ENCODE assay signal across 11 cellular contexts in genomic region chr3:126389792-126390142, GRCh38. TPM values are rescaled to one million over a fixed set of nuclear protein-coding genes. Genes with fewer than 3 reads are reported as not detected.
DNase-seq lines count a peak whose midpoint lies in the region; ATAC-seq and TF ChIP-seq lines count a peak whose summit lies in the region.
"Had no signal": no experiment of that assay in that cellular context is flagged by ENCODE, and none has a peak within 500 bp of the region (broad histone marks: within the 10 kb centered on the region; RNA-seq: fewer than 3 reads in every experiment).

No MANE protein-coding gene starts in this region.

- H3K9me3 ChIP-seq in HUES6 (ENCODE audit: control insufficient read depth, insufficient read depth, low read depth, low read length) (no peaks in the 10 kb centered on the region), right lobe of liver (no peaks in the 10 kb centered on the region), stomach (no peaks in the 10 kb centered on the region)
- H3K9me3 ChIP-seq: pancreas had no signal

- H3K36me3 ChIP-seq in HUES6 (ENCODE audit: control insufficient read depth, insufficient read depth, low read length) (no peaks in the 10 kb centered on the region), right lobe of liver (no peaks in the 10 kb centered on the region), stomach (no peaks in the 10 kb centered on the region)
- H3K36me3 ChIP-seq: pancreas had no signal

- peaks cover 15% of the 10 kb centered on the region for H3K4me1 Mint-ChIP-seq in activated B cell treated with CpG ODN at 0.5 μM for 24 hours

- peak overlapping the region; percentile 39; the same call in 1 of the 2 replicates for H3K4me3 ChIP-seq in HUES6 (ENCODE audit: low read depth, low read length)
- peak overlapping the region in 1 of 3 donors; percentile 32 for H3K4me3 ChIP-seq in right lobe of liver
- H3K4me3 ChIP-seq in stomach = peak overlapping the region in 1 of 4 donors; percentile 37

- WGBS in right lobe of liver (ENCODE audit: insufficient coverage, low coverage, low lambda C conversion rate, missing lambda C conversion rate) = 13% methylated on average over 5 of the region's 17 CpGs
- 57 to 68% (median 61%) methylated on average over 17 of the region's 17 CpGs for WGBS in stomach, 5 donors

- CTCF ChIA-PET in activated B cell treated with CpG ODN at 0.5 μM for 24 hours (lab: Charles Lee) = interaction anchor here (1.3 kb wide), 1 partner anchor 39 kb away, joined by 3 read pairs; no protein-coding TSS in a partner anchor

- H3K4me1 ChIP-seq in HUES6 (ENCODE audit: control insufficient read depth, insufficient read depth, low read length) (peaks cover 8% of the 10 kb centered on the region), right lobe of liver (peaks cover 0 to 6% (median 3%) of the 10 kb centered on the region in 4 donors), stomach (peaks cover 14 to 22% (median 19%) of the 10 kb centered on the region in 4 donors)

- no peak for TF ChIP-seq EP300 in stomach (IDR thresholded peaks at IDR 0.05)

- H3K4me3 Mint-ChIP-seq in activated B cell treated with CpG ODN at 0.5 μM for 24 hours = peak overlapping the region; percentile 53

- intact Hi-C loops in activated B cell treated with CpG ODN at 0.5 μM for 24 hours (cut with micrococcal nuclease) (loop anchor here (1.0 to 5.0 kb wide), 4 partner anchors 32 to 622 kb away; partner anchors contain the start of gene KLF15), right lobe of liver (cut with DNase I) (loop anchor here in 1 of 2 donors (10.0 kb wide), 2 partner anchors 135 to 255 kb away; no protein-coding TSS in a partner anchor), stomach (cut with DNase I; ENCODE audit: low total_unique reads) (loop anchor here (5.0 to 10.0 kb wide), 2 partner anchors 132 to 265 kb away; no protein-coding TSS in a partner anchor)

- DNase-seq in activated B cell treated with CpG ODN at 0.5 μM for 24 hours (no peak), right lobe of liver (peak in 1 of 3 donors; percentile 55), stomach (peak; percentile 24), HCEC 1CT (no peak)

- H3K27ac ChIP-seq in HUES6 (ENCODE audit: low read depth, low read length) (no peak overlapping the region), right lobe of liver (peak overlapping the region in 2 of 3 donors; percentile 93 to 96), stomach (peak overlapping the region in 1 of 5 donors; percentile 90)

- peaks cover 46% of the 10 kb centered on the region for H3K27me3 Mint-ChIP-seq in activated B cell treated with CpG ODN at 0.5 μM for 24 hours

- H3K27ac Mint-ChIP-seq in activated B cell treated with CpG ODN at 0.5 μM for 24 hours = no peak overlapping the region

- no peak for TF ChIP-seq CTCF in activated B cell treated with CpG ODN at 0.5 μM for 24 hours (IDR thresholded peaks at IDR 0.05)
- TF ChIP-seq CTCF in right lobe of liver (IDR thresholded peaks at IDR 0.05) = no peak
- TF ChIP-seq CTCF in stomach (IDR thresholded peaks at IDR 0.05) = no peak

- ATAC-seq in activated B cell treated with CpG ODN at 0.5 μM for 24 hours (ENCODE audit: low read depth) = no peak
- peak in 2 of 4 donors; percentile 24 to 34 for ATAC-seq in right lobe of liver
- no peak for ATAC-seq in GM19397 (IDR thresholded peaks at IDR 0.05; ENCODE audit: unreplicated experiment)
- no peak for ATAC-seq in GM21515 (IDR thresholded peaks at IDR 0.05; ENCODE audit: unreplicated experiment)

- no peaks in the 10 kb centered on the region for H3K9me3 Mint-ChIP-seq in activated B cell treated with CpG ODN at 0.5 μM for 24 hours

- no peaks in the 10 kb centered on the region for H3K36me3 Mint-ChIP-seq in activated B cell treated with CpG ODN at 0.5 μM for 24 hours (ENCODE audit: low read depth)

- no peak overlapping the region for H3K9ac ChIP-seq in HUES6 (ENCODE audit: low read length)

- POLR2A ChIA-PET in activated B cell treated with CpG ODN at 0.5 μM for 24 hours (lab: Charles Lee) = no interaction called here

- TF ChIP-seq POLR2A in right lobe of liver (IDR thresholded peaks at IDR 0.05) (no peak), stomach (IDR thresholded peaks at IDR 0.05) (no peak)

- H3K27me3 ChIP-seq in HUES6 (ENCODE audit: control insufficient read depth, insufficient read depth, low read length) = peaks cover 30% of the 10 kb centered on the region
- H3K27me3 ChIP-seq in right lobe of liver = no peaks in the 10 kb centered on the region
- H3K27me3 ChIP-seq in stomach = peaks cover 0 to 34% (median 10%) of the 10 kb centered on the region in 3 donors
- H3K27me3 ChIP-seq: pancreas had no signal

RNA-seq across cellular contexts. Expression of gene CFAP100, which starts 4.9 kb away (rescaled TPM):
- total RNA-seq in activated B cell treated with CpG ODN at 0.5 μM for 24 hours = not detected in 2 replicates
- total RNA-seq in right lobe of liver = not detected
- not detected for total RNA-seq in stomach
- polyA plus RNA-seq in stomach = not detected
- total RNA-seq: activated CD8-positive, alpha-beta memory T cell treated with anti-CD3 and anti-CD28 coated beads for 36 hours; esophagus mucosa; pancreas; T-helper 2 cell treated with Interferon-gamma antibody and Interleukin-4, amounts not matched to agents 100 ng/mL and 5 ng/mL, for 36 hours had no signal
- polyA plus RNA-seq: pancreas had no signal

RNA-seq across cellular contexts. Expression of gene KLF15, which starts 32.6 kb away (rescaled TPM):
- total RNA-seq in activated B cell treated with CpG ODN at 0.5 μM for 24 hours (0.31 and 0.39 TPM in 2 replicates), right lobe of liver (100 to 1,000 TPM in 2 of 6 experiments, 10 to 100 TPM in 4; 14.4 to 112 (median 89.3) TPM), stomach (10 to 100 TPM in 4 of 5 donors, 1 to 10 TPM in 1; 4.6 to 82.9 (median 21.6) TPM)
- polyA plus RNA-seq in stomach = 10 to 100 TPM; 13.6 to 16.7 (median 16.6) TPM
- total RNA-seq: T-helper 2 cell treated with Interferon-gamma antibody and Interleukin-4, amounts not matched to agents 100 ng/mL and 5 ng/mL, for 36 hours had no signal
